14 cellular contexts compared by ENCODE assay signal in the genomic region with DNA sequence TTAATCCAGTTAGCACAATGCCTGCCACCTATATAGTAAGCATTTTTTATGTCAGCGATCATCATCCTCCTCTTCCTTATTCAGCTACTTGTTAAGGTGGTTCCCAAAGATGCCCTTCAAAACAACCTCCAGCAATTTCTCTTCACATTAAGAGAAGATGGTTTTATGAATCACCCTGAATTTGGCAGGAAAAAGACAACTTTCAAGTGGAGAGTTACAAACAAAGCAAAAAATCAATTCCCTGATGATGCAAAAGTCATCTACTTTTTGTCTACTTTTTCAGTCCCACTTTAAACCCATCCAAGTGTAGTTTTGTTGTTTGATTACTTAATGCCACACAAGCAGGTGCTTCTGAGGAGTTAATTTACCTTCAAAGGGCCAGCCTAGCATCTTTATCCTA.
"Had no signal": no experiment of that assay in that cellular context is flagged by ENCODE, and none has a peak within 500 bp of the region (broad histone marks: within the 10 kb centered on the region; RNA-seq: fewer than 3 reads in every experiment).

No MANE protein-coding gene starts in this region.

- H3K4me2 ChIP-seq: smooth muscle cell had no signal

- DNase-seq: activated CD4-positive, alpha-beta T cell treated with anti-CD3 and anti-CD28 coated beads, Interleukin-2, amount 10 ng/mL, durations not matched to agents 24 days and 14 days; activated naive CD4-positive, alpha-beta T cell treated with Interleukin-2 at 50 U/mL for 16 hours; activated naive CD8-positive, alpha-beta T cell treated with anti-CD3 and anti-CD28 coated beads, Interleukin-2, amount 50 U/mL, for 24 hours; effector memory CD8-positive, alpha-beta T cell; head of caudate nucleus; left colon; mammary epithelial cell; naive thymus-derived CD4-positive, alpha-beta T cell; posterior cingulate gyrus; right cardiac atrium had no signal

- ATAC-seq: activated naive CD8-positive, alpha-beta T cell treated with anti-CD3 and anti-CD28 coated beads, Interleukin-2, amount 50 U/mL, for 24 hours; effector memory CD8-positive, alpha-beta T cell; left colon; naive thymus-derived CD4-positive, alpha-beta T cell; right cardiac atrium; stimulated activated effector memory CD8-positive, alpha-beta T cell treated with anti-CD3 and anti-CD28 coated beads, Interleukin-12 subunit alpha, Interleukin-12 subunit beta, amount 100 ng/mL, for 72 hours; WTC11 had no signal

- H3K4me3 ChIP-seq: smooth muscle cell had no signal

- H3K36me3 ChIP-seq: neutrophil had no signal

- H3K9me3 ChIP-seq: neutrophil had no signal

- H3K27ac ChIP-seq: neutrophil had no signal
